In the genomic region with DNA sequence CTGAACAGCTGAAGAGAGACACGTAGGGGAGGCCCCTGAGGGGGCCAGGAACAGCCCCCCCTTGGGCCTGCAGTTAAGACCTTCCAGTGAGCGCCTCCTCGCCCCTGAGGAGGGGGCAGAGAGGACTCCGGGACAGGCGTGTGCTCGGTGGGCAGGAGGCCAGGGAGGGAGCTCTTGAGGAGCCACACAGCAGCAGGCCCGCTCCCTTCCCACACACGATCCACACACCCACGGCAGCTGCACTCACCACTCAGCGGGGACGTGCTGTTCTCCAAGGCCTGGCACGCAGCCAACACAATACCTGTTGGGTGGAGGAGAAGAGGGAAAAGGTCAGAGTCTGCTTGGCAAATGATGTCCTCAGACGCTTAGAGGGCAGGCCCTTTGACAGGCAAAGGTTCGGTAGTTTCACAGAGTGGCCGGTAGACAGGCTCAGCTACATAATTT, we compare ENCODE assay signal across 13 cellular contexts. TPM values are rescaled to one million over a fixed set of nuclear protein-coding genes. Genes with fewer than 3 reads are reported as not detected.
DNase-seq lines count a peak whose midpoint lies in the region; ATAC-seq and TF ChIP-seq lines count a peak whose summit lies in the region.
"Had no signal": no experiment of that assay in that cellular context is flagged by ENCODE, and none has a peak within 500 bp of the region (broad histone marks: within the 10 kb centered on the region; RNA-seq: fewer than 3 reads in every experiment).

No MANE protein-coding gene starts in this region.

- H3K4me3 ChIP-seq in lower leg skin (ENCODE audit: low read depth, poor library complexity, severe bottlenecking) = no peak overlapping the region
- H3K4me3 ChIP-seq: skin epidermis had no signal

- TF ChIP-seq CTCF in lower leg skin (IDR thresholded peaks at IDR 0.05) (no peak), GM13976 (IDR thresholded peaks at IDR 0.05; ENCODE audit: borderline replicate concordance, control extremely low read depth, extremely low read depth, insufficient read depth, missing control alignments) (no peak)

- intact Hi-C loops in lower leg skin (cut with DNase I; ENCODE audit: low total_unique reads) = no loop called here

- H3K4me1 Mint-ChIP-seq in activated T-cell treated with anti-CD3 and anti-CD28 coated beads, Interleukin-2, amount 50 U/mL, for 24 hours (ENCODE audit: low read depth) = peaks cover 11% of the 10 kb centered on the region

- TF ChIP-seq POLR2A in lower leg skin (IDR thresholded peaks at IDR 0.05) = no peak

- no peaks in the 10 kb centered on the region for H3K9me3 Mint-ChIP-seq in activated T-cell treated with anti-CD3 and anti-CD28 coated beads, Interleukin-2, amount 50 U/mL, for 24 hours

- H3K27me3 Mint-ChIP-seq in activated T-cell treated with anti-CD3 and anti-CD28 coated beads, Interleukin-2, amount 50 U/mL, for 24 hours = no peaks in the 10 kb centered on the region
- H3K27me3 Mint-ChIP-seq: activated naive CD8-positive, alpha-beta T cell; B cell had no signal

- 48 to 61% methylated on average over 11 to 15 of the region's 15 CpGs for WGBS in lower leg skin, 2 donors

- DNase-seq in DMS53 treated with DMSO at 0.1 percent for 48 hours (lab: John Stamatoyannopoulos, UW; ENCODE audit: unreplicated experiment) = peak; percentile 81
- DNase-seq in NCI-H187 treated with DMSO at 0.1 percent for 48 hours (lab: John Stamatoyannopoulos, UW) = peak; percentile 46
- peak; percentile 2 for DNase-seq in SK-N-DZ (ENCODE audit: low spot score)
- peak; percentile 37 to 87 for DNase-seq in lower leg skin (ENCODE audit: low spot score in 2 of 2)
- DNase-seq in activated T-cell treated with anti-CD3 and anti-CD28 coated beads, Interleukin-2, amount 50 U/mL, for 24 hours = no peak
- no peak for DNase-seq in GM13976 (ENCODE audit: low spot score)
- DNase-seq: activated CD4-positive, alpha-beta T cell treated with anti-CD3 and anti-CD28 coated beads, Interleukin-2, amount 50 U/mL, for 48 hours; HCEC 1CT had no signal

- no peaks in the 10 kb centered on the region for H3K36me3 Mint-ChIP-seq in activated T-cell treated with anti-CD3 and anti-CD28 coated beads, Interleukin-2, amount 50 U/mL, for 24 hours (ENCODE audit: low read depth)
- H3K36me3 Mint-ChIP-seq: activated naive CD8-positive, alpha-beta T cell had no signal

- no peak overlapping the region for H3K27ac Mint-ChIP-seq in activated T-cell treated with anti-CD3 and anti-CD28 coated beads, Interleukin-2, amount 50 U/mL, for 24 hours
- H3K27ac Mint-ChIP-seq: activated naive CD8-positive, alpha-beta T cell; B cell had no signal

- ATAC-seq in HG03159 (IDR thresholded peaks at IDR 0.05; ENCODE audit: unreplicated experiment) = no peak
- ATAC-seq in GM21447 (IDR thresholded peaks at IDR 0.05; ENCODE audit: unreplicated experiment) = no peak

- in situ Hi-C loops in GM13976 (cut with MboI; ENCODE audit: low sequenced_read_pairs, unreplicated experiment) = no loop called here

- H3K4me3 Mint-ChIP-seq in activated T-cell treated with anti-CD3 and anti-CD28 coated beads, Interleukin-2, amount 50 U/mL, for 24 hours = no peak overlapping the region
- H3K4me3 Mint-ChIP-seq: activated naive CD8-positive, alpha-beta T cell; B cell had no signal

RNA-seq across cellular contexts. Expression of a gene that starts 39.0 kb away (rescaled TPM):
- not detected in 2 replicates for polyA plus RNA-seq in SK-N-DZ (2014; cell fraction: cytosol; rRNA removed)
- polyA plus RNA-seq in SK-N-DZ (2014; cell fraction: nucleus; rRNA removed) = not detected in 2 replicates
- 10 to 100 TPM; 56.5 to 78.3 (median 65.0) TPM for total RNA-seq in lower leg skin
- total RNA-seq: B cell had no signal

Comparison
In these comparisons a context has a peak if more than half of its experiments do, and no peak if none do; other contexts are left out.
1. DNase-seq: peak in DMS53 treated with DMSO at 0.1 percent for 48 hours (single experiment), NCI-H187 treated with DMSO at 0.1 percent for 48 hours (single experiment), SK-N-DZ (single experiment) and lower leg skin (2 of 2); none in activated T-cell treated with anti-CD3 and anti-CD28 coated beads, Interleukin-2, amount 50 U/mL, for 24 hours (single experiment) and GM13976 (single experiment).